ENCODE assay signal across 21 cellular contexts in the genomic region with DNA sequence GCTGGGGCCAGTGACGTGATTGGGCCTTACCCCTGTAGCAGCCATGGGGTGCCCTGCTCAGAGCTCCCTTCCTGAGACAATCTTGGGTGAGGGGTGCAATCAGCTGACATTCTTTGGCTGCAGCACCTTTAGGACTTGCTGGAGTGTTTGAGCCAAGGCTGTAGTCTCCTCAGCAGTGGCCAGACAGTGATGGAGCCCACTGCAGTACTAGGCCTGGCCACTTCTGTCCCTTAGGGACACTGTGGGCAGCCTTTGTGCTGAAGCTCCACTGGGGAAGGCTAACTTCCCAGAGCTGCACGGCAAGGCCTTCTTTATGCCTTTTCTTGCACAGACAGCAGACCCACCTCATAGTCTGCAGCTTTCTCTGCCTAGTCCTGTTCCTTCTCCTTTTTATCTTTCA.
DNase-seq lines count a peak whose midpoint lies in the region; ATAC-seq and TF ChIP-seq lines count a peak whose summit lies in the region.
"Had no signal": no experiment of that assay in that cellular context is flagged by ENCODE, and none has a peak within 500 bp of the region (broad histone marks: within the 10 kb centered on the region; RNA-seq: fewer than 3 reads in every experiment).

No MANE protein-coding gene starts in this region.

- no peak overlapping the region for H3K9ac ChIP-seq in neural progenitor cell

- no peak overlapping the region for H3K27ac ChIP-seq in neural progenitor cell

- H4K20me1 ChIP-seq in neural progenitor cell (ENCODE audit: low read depth): no peaks in the 10 kb centered on the region

- no peak overlapping the region for H3K27ac Mint-ChIP-seq in stimulated activated naive CD8-positive, alpha-beta T cell treated with anti-CD3 and anti-CD28 coated beads, Interleukin-15, amount 100 ng/mL, for 72 hours
- H3K27ac Mint-ChIP-seq in WTC11 (no peak overlapping the region), neural progenitor cell (no peak overlapping the region)
- H3K27ac Mint-ChIP-seq: CD14-positive monocyte, T-cell had no signal

- H3K4me3 ChIP-seq in neural progenitor cell: no peak overlapping the region

- H3K79me2 ChIP-seq in neural progenitor cell (ENCODE audit: low read depth): no peaks in the 10 kb centered on the region

- H3K36me3 ChIP-seq in neural progenitor cell: no peaks in the 10 kb centered on the region

- no peaks in the 10 kb centered on the region for H3K9me3 Mint-ChIP-seq in stimulated activated naive CD8-positive, alpha-beta T cell treated with anti-CD3 and anti-CD28 coated beads, Interleukin-15, amount 100 ng/mL, for 72 hours
- peaks cover 8% of the 10 kb centered on the region for H3K9me3 Mint-ChIP-seq in WTC11
- peaks cover 2% of the 10 kb centered on the region for H3K9me3 Mint-ChIP-seq in neural progenitor cell
- H3K9me3 Mint-ChIP-seq: T-cell had no signal

- CTCF ChIA-PET in WTC11 (lab: Charles Lee): interaction anchor here (1.0 to 1.3 kb wide), 2 partner anchors 52 to 55 kb away, joined by 3 to 4 read pairs; no protein-coding TSS in a partner anchor

- no peak overlapping the region for H3K4me2 ChIP-seq in neural progenitor cell

- POLR2A ChIA-PET in WTC11 (lab: Charles Lee): no interaction called here

- no peaks in the 10 kb centered on the region for H3K27me3 ChIP-seq in neural progenitor cell

- H3K36me3 Mint-ChIP-seq in WTC11: no peaks in the 10 kb centered on the region
- no peaks in the 10 kb centered on the region for H3K36me3 Mint-ChIP-seq in neural progenitor cell
- H3K36me3 Mint-ChIP-seq: CD14-positive monocyte, T-cell had no signal

- no peaks in the 10 kb centered on the region for H3K4me1 Mint-ChIP-seq in stimulated activated naive CD8-positive, alpha-beta T cell treated with anti-CD3 and anti-CD28 coated beads, Interleukin-15, amount 100 ng/mL, for 72 hours
- H3K4me1 Mint-ChIP-seq in WTC11 (no peaks in the 10 kb centered on the region), neural progenitor cell (no peaks in the 10 kb centered on the region)
- H3K4me1 Mint-ChIP-seq: CD14-positive monocyte, T-cell had no signal

- peak overlapping the region; percentile 72 for H2AFZ ChIP-seq in neural progenitor cell (replicated peaks)

- TF ChIP-seq CTCF in WTC11 (IDR thresholded peaks at IDR 0.05) (no peak), neural progenitor cell (IDR thresholded peaks at IDR 0.05) (no peak)

- no peaks in the 10 kb centered on the region for H3K4me1 ChIP-seq in neural progenitor cell

- H3K4me3 Mint-ChIP-seq in stimulated activated naive CD8-positive, alpha-beta T cell treated with anti-CD3 and anti-CD28 coated beads, Interleukin-15, amount 100 ng/mL, for 72 hours: no peak overlapping the region
- no peak overlapping the region for H3K4me3 Mint-ChIP-seq in WTC11
- H3K4me3 Mint-ChIP-seq in neural progenitor cell: no peak overlapping the region
- H3K4me3 Mint-ChIP-seq: CD14-positive monocyte, T-cell had no signal

- DNase-seq in stimulated activated naive CD8-positive, alpha-beta T cell treated with anti-CD3 and anti-CD28 coated beads, Interleukin-15, Interleukin-2, amounts not matched to agents 100 U/mL and 50 U/mL, for 24 hours: no peak
- no peak for DNase-seq in stimulated activated naive CD8-positive, alpha-beta T cell treated with anti-CD3 and anti-CD28 coated beads, Interleukin-15, amount 100 ng/mL, for 72 hours
- DNase-seq in WTC11 (ENCODE audit: low spot score) (no peak), neural progenitor cell (ENCODE audit: low spot score) (no peak), NCI-H2081 (lab: John Stamatoyannopoulos, UW) (no peak), T-helper 9 cell (no peak), NCI-H2196 treated with DMSO at 0.1 percent for 48 hours (lab: John Stamatoyannopoulos, UW; ENCODE audit: unreplicated experiment) (no peak)
- DNase-seq: GDM1, KBM-7, NCI-H1092, NCI-H1436 treated with DMSO at 0.1 percent for 48 hours, NCI-H2029, NCI-H2171, NCI-H524 treated with DMSO at 0.1 percent for 48 hours, NCI-H82, OCI-M1, RPMI8226, SHP77 treated with DMSO at 0.1 percent for 48 hours, T-cell had no signal

- H3K27me3 Mint-ChIP-seq in stimulated activated naive CD8-positive, alpha-beta T cell treated with anti-CD3 and anti-CD28 coated beads, Interleukin-15, amount 100 ng/mL, for 72 hours: no peaks in the 10 kb centered on the region
- H3K27me3 Mint-ChIP-seq in WTC11 (ENCODE audit: low read depth): no peaks in the 10 kb centered on the region
- H3K27me3 Mint-ChIP-seq in neural progenitor cell (ENCODE audit: insufficient read depth, low read depth): peaks cover 5% of the 10 kb centered on the region

- no peaks in the 10 kb centered on the region for H3F3A ChIP-seq in neural progenitor cell (ENCODE audit: low read depth)

- ATAC-seq in stimulated activated naive CD8-positive, alpha-beta T cell treated with anti-CD3 and anti-CD28 coated beads, Interleukin-15, Interleukin-2, amounts not matched to agents 100 U/mL and 50 U/mL, for 24 hours: peak; percentile 14
- no peak for ATAC-seq in stimulated activated naive CD8-positive, alpha-beta T cell treated with anti-CD3 and anti-CD28 coated beads, Interleukin-15, amount 100 ng/mL, for 72 hours
- ATAC-seq in WTC11 (peak; percentile 55; the same call in 1 of the 2 replicates), HG02884 (IDR thresholded peaks at IDR 0.05; ENCODE audit: unreplicated experiment) (no peak)
- ATAC-seq: T-cell had no signal

- H3K9me3 ChIP-seq in neural progenitor cell (ENCODE audit: low read depth): no peaks in the 10 kb centered on the region

TF ChIP-seq in WTC11, 78 proteins besides CTCF, POLR2A, EP300 and RAD21 (continues in another document):
- no peak for TF ChIP-seq ZSCAN18 (CRISPR knock-in tag; IDR thresholded peaks at IDR 0.05)
- no peak for TF ChIP-seq SMAD3 (CRISPR knock-in tag; IDR thresholded peaks at IDR 0.05; ENCODE audit: borderline replicate concordance)
- TF ChIP-seq, protein P1, sequence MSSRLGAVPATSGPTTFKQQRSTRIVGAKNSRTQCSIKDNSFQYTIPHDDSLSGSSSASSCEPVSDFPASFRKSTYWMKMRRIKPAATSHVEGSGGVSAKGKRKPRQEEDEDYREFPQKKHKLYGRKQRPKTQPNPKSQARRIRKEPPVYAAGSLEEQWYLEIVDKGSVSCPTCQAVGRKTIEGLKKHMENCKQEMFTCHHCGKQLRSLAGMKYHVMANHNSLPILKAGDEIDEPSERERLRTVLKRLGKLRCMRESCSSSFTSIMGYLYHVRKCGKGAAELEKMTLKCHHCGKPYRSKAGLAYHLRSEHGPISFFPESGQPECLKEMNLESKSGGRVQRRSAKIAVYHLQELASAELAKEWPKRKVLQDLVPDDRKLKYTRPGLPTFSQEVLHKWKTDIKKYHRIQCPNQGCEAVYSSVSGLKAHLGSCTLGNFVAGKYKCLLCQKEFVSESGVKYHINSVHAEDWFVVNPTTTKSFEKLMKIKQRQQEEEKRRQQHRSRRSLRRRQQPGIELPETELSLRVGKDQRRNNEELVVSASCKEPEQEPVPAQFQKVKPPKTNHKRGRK (CRISPR knock-in tag; IDR thresholded peaks at IDR 0.05; ENCODE audit: borderline replicate concordance): no peak
- no peak for TF ChIP-seq KAT7 (CRISPR knock-in tag; IDR thresholded peaks at IDR 0.05; ENCODE audit: borderline replicate concordance)
- TF ChIP-seq, protein P2, sequence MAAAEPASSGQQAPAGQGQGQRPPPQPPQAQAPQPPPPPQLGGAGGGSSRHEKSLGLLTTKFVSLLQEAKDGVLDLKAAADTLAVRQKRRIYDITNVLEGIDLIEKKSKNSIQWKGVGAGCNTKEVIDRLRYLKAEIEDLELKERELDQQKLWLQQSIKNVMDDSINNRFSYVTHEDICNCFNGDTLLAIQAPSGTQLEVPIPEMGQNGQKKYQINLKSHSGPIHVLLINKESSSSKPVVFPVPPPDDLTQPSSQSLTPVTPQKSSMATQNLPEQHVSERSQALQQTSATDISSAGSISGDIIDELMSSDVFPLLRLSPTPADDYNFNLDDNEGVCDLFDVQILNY (CRISPR knock-in tag; IDR thresholded peaks at IDR 0.05): no peak
- TF ChIP-seq PRRX2 (CRISPR knock-in tag; IDR thresholded peaks at IDR 0.05): no peak
- no peak for TF ChIP-seq MAX (CRISPR knock-in tag; IDR thresholded peaks at IDR 0.05)
- TF ChIP-seq GRHL2 (CRISPR knock-in tag; IDR thresholded peaks at IDR 0.05; ENCODE audit: insufficient replicate concordance, severe bottlenecking): no peak
- TF ChIP-seq NFE2L1 (CRISPR knock-in tag; IDR thresholded peaks at IDR 0.05): no peak
- TF ChIP-seq ELF4 (CRISPR knock-in tag; IDR thresholded peaks at IDR 0.05; ENCODE audit: low read depth): no peak
- TF ChIP-seq GABPB1 (CRISPR knock-in tag; IDR thresholded peaks at IDR 0.05): no peak
- no peak for TF ChIP-seq ATF1 (CRISPR knock-in tag; IDR thresholded peaks at IDR 0.05)
- TF ChIP-seq USF2 (CRISPR knock-in tag; IDR thresholded peaks at IDR 0.05): no peak

Comparison
In these comparisons a context has a peak if more than half of its experiments do, and no peak if none do; other contexts are left out.
1. ATAC-seq: peak in stimulated activated naive CD8-positive, alpha-beta T cell treated with anti-CD3 and anti-CD28 coated beads, Interleukin-15, Interleukin-2, amounts not matched to agents 100 U/mL and 50 U/mL, for 24 hours (single experiment) and WTC11 (single experiment); none in stimulated activated naive CD8-positive, alpha-beta T cell treated with anti-CD3 and anti-CD28 coated beads, Interleukin-15, amount 100 ng/mL, for 72 hours (single experiment) and HG02884 (single experiment).